ENCODE assay signal across 12 cellular contexts in the genomic region with DNA sequence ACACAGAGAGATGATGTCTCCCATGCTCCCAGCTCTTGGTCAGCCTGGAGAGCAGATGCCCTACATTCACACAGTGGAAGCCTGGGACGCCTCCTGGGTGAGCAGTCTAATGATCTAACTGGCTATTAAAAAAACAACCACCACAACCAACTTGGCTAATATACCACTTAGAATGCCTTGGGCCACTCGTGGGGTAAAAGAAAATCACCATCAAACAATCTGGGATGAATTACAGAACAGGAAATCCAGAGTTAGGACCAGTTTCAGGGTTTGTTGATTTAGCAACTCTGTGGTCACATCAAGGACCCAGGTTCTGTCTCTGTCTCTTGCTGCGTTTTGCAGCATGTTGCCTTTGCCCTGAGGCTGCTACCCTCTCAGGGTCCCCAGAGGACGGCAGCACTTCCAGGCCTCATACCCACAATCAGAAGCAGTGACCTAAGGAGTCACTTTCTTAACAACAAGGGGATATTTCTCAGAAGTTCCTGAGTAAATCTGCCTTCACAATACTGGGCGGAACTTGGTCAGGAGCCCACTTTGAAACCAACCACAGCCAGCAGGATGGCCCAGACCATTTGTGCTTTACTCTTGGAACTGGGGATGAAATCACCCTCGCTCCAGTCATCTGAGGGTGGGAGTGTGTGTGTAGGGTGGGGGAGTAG.
DNase-seq lines count a peak whose midpoint lies in the region; ATAC-seq and TF ChIP-seq lines count a peak whose summit lies in the region.
"Had no signal": no experiment of that assay in that cellular context is flagged by ENCODE, and none has a peak within 500 bp of the region (broad histone marks: within the 10 kb centered on the region; RNA-seq: fewer than 3 reads in every experiment).

No MANE protein-coding gene starts in this region.

- H3K4me3 Mint-ChIP-seq in natural killer cell treated with Interleukin-12 subunit alpha and Interleukin-12 subunit beta and Interleukin-15 and Interleukin-18, amount 100 ng/mL, for 72 hours = peak overlapping the region; percentile 68
- no peak overlapping the region for H3K4me3 Mint-ChIP-seq in natural killer cell
- H3K4me3 Mint-ChIP-seq: T-helper 2 cell treated with Interferon-gamma antibody and Interleukin-4, amounts not matched to agents 5 μg/mL and 100 μg/mL, for 36 hours had no signal

- no peak for TF ChIP-seq POLR2A in upper lobe of left lung (IDR thresholded peaks at IDR 0.05)

- intact Hi-C loops in natural killer cell (cut with micrococcal nuclease) = no loop called here

- peaks cover 8 to 26% of the 10 kb centered on the region in 2 donors for H3K27me3 Mint-ChIP-seq in natural killer cell treated with Interleukin-12 subunit alpha and Interleukin-12 subunit beta and Interleukin-15 and Interleukin-18, amount 100 ng/mL, for 72 hours
- peaks cover 32 to 51% of the 10 kb centered on the region in 2 donors for H3K27me3 Mint-ChIP-seq in natural killer cell (ENCODE audit: low read depth in 2 of 2)

- H3K27me3 ChIP-seq in upper lobe of left lung = no peaks in the 10 kb centered on the region
- H3K27me3 ChIP-seq: BE2C had no signal

- DNase-seq in natural killer cell treated with Interleukin-12 subunit alpha and Interleukin-12 subunit beta and Interleukin-15 and Interleukin-18, amount 100 ng/mL, for 72 hours (ENCODE audit: low spot score) = no peak
- DNase-seq in natural killer cell = no peak
- peak; percentile 100 for DNase-seq in RPMI7951 (ENCODE audit: low read depth)
- peak; percentile 68 for DNase-seq in fibroblast of the aortic adventitia (ENCODE audit: low read depth)
- no peak for DNase-seq in upper lobe of left lung
- no peak for DNase-seq in cortex of kidney (lab: John Stamatoyannopoulos, UW)
- no peak for DNase-seq in GM13976 (ENCODE audit: low spot score)
- DNase-seq: BE2C, GF-D8, NCI-H187 had no signal

- peak overlapping the region; percentile 45 to 79 for H3K27ac Mint-ChIP-seq in natural killer cell treated with Interleukin-12 subunit alpha and Interleukin-12 subunit beta and Interleukin-15 and Interleukin-18, amount 100 ng/mL, for 72 hours
- no peak overlapping the region for H3K27ac Mint-ChIP-seq in natural killer cell
- H3K27ac Mint-ChIP-seq: T-helper 2 cell treated with Interferon-gamma antibody and Interleukin-4, amounts not matched to agents 5 μg/mL and 100 μg/mL, for 36 hours had no signal

- H3K4me3 ChIP-seq in fibroblast of the aortic adventitia (ENCODE audit: low read depth, low read length) = no peak overlapping the region
- no peak overlapping the region for H3K4me3 ChIP-seq in upper lobe of left lung

- peaks cover 30 to 36% of the 10 kb centered on the region in 2 donors for H3K4me1 Mint-ChIP-seq in natural killer cell treated with Interleukin-12 subunit alpha and Interleukin-12 subunit beta and Interleukin-15 and Interleukin-18, amount 100 ng/mL, for 72 hours (ENCODE audit: low read depth in 2 of 2)
- H3K4me1 Mint-ChIP-seq in natural killer cell = peaks cover 27 to 28% of the 10 kb centered on the region in 2 donors

- no peak overlapping the region for H3K27ac ChIP-seq in upper lobe of left lung

- WGBS in upper lobe of left lung, 2 donors = 45 to 77% methylated on average over 6 of the region's 6 CpGs

- in situ Hi-C loops in GM13976 (cut with MboI; ENCODE audit: low sequenced_read_pairs, unreplicated experiment) = no loop called here

- no peaks in the 10 kb centered on the region for H3K9me3 ChIP-seq in upper lobe of left lung
- H3K9me3 ChIP-seq: BE2C had no signal

- H3K36me3 Mint-ChIP-seq in natural killer cell treated with Interleukin-12 subunit alpha and Interleukin-12 subunit beta and Interleukin-15 and Interleukin-18, amount 100 ng/mL, for 72 hours = peaks cover 7% of the 10 kb centered on the region
- no peaks in the 10 kb centered on the region for H3K36me3 Mint-ChIP-seq in natural killer cell

- TF ChIP-seq CTCF in natural killer cell (IDR thresholded peaks at IDR 0.05) (no peak), fibroblast of the aortic adventitia (IDR thresholded peaks at IDR 0.05; ENCODE audit: insufficient read depth, low read length) (no peak), upper lobe of left lung (IDR thresholded peaks at IDR 0.05) (no peak), GM13976 (IDR thresholded peaks at IDR 0.05; ENCODE audit: borderline replicate concordance, control extremely low read depth, extremely low read depth, insufficient read depth, missing control alignments) (no peak)

- peaks cover 0 to 8% (median 0%) of the 10 kb centered on the region in 4 donors for H3K4me1 ChIP-seq in upper lobe of left lung
- H3K4me1 ChIP-seq: BE2C had no signal

- no peak for TF ChIP-seq EP300 in upper lobe of left lung (IDR thresholded peaks at IDR 0.05)

- peaks cover 0 to 9% (median 1%) of the 10 kb centered on the region in 4 donors for H3K36me3 ChIP-seq in upper lobe of left lung
- H3K36me3 ChIP-seq: BE2C had no signal

- no peaks in the 10 kb centered on the region for H3K9me3 Mint-ChIP-seq in natural killer cell treated with Interleukin-12 subunit alpha and Interleukin-12 subunit beta and Interleukin-15 and Interleukin-18, amount 100 ng/mL, for 72 hours
- no peaks in the 10 kb centered on the region for H3K9me3 Mint-ChIP-seq in natural killer cell
- H3K9me3 Mint-ChIP-seq: T-helper 2 cell treated with Interferon-gamma antibody and Interleukin-4, amounts not matched to agents 5 μg/mL and 100 μg/mL, for 36 hours had no signal

- ATAC-seq in natural killer cell treated with Interleukin-12 subunit alpha and Interleukin-12 subunit beta and Interleukin-15 and Interleukin-18, amount 100 ng/mL, for 72 hours = peak; percentile 68 to 70
- no peak for ATAC-seq in natural killer cell
- ATAC-seq in upper lobe of left lung (ENCODE audit: low FRiP score in 2 of 2) = peak; percentile 20 to 32
- ATAC-seq in HG02981 (IDR thresholded peaks at IDR 0.05; ENCODE audit: unreplicated experiment) = no peak

Comparison
In these comparisons a context has a peak if more than half of its experiments do, and no peak if none do; other contexts are left out.
1. ATAC-seq: peak in natural killer cell treated with Interleukin-12 subunit alpha and Interleukin-12 subunit beta and Interleukin-15 and Interleukin-18, amount 100 ng/mL, for 72 hours (2 of 2) and upper lobe of left lung (2 of 2); none in natural killer cell (0 of 3) and HG02981 (single experiment).
2. H3K27ac Mint-ChIP-seq: peak in natural killer cell treated with Interleukin-12 subunit alpha and Interleukin-12 subunit beta and Interleukin-15 and Interleukin-18, amount 100 ng/mL, for 72 hours (2 of 2); none in natural killer cell (0 of 2).
3. DNase-seq: peak in RPMI7951 (single experiment) and fibroblast of the aortic adventitia (single experiment); none in natural killer cell treated with Interleukin-12 subunit alpha and Interleukin-12 subunit beta and Interleukin-15 and Interleukin-18, amount 100 ng/mL, for 72 hours (single experiment), natural killer cell (single experiment), upper lobe of left lung (0 of 2), cortex of kidney (single experiment) and GM13976 (single experiment).